8 cellular contexts compared by ENCODE assay signal in the genomic region with DNA sequence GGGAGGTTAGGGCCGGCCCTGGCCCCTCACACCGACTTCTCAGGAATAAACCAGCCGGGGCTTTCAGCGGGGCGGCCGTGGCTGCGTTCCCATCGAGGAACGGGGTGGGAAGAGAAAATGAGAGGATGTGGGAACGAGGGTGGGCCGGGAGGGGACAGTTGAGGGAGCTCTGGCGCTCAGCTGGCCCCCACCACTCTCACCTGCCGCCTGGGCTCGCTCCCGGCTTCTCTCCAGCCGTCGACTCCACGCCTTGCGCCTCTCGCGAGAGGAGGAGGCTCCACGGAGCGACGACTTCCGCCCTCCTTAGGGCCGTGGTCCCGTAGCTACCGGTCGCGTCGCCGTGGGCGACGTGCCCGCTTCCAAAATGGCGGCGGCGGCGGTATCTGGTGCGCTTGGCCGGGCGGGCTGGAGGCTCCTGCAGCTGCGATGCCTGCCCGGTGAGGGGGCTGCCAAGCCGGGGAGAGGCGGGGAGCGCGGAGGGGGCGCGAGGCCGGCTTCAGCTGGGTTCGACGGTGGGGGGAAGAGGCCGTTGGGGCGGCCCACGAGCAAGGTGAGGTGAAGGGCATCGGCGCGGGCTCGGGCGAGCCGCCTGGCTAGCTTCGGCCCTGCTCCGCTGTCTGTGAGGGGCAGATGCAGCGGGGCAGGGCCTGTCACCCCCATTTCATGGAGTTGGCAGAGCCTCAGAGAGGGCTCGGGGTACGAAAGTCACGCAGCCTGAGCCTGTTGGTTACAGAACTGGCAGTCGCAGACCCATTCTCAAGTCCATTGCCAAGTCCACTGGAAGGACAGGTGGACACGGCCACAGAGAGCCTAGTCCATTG. TPM values are rescaled to one million over a fixed set of nuclear protein-coding genes. Genes with fewer than 3 reads are reported as not detected.
DNase-seq lines count a peak whose midpoint lies in the region; ATAC-seq and TF ChIP-seq lines count a peak whose summit lies in the region.

CIAPIN1 (minus strand) TSS at position 244 of the 821 bp plus-strand sequence. CDS start 6,457 bp downstream, outside the sequence.
COQ9 (plus strand) TSS at position 338 of the 821 bp plus-strand sequence; CDS start at position 365, 27 bp downstream.

- intact Hi-C loops in PC-3 (cut with micrococcal nuclease): no loop called here

- peak within 1 kb of the TSS; percentile 80 for H2AFZ ChIP-seq in PC-3 (ENCODE audit: low read length)

- H3K27me3 ChIP-seq in PC-3 (ENCODE audit: low read length): no peaks in the 10 kb centered on the region
- no peaks in the 10 kb centered on the region for H3K27me3 ChIP-seq in mucosa of rectum (ENCODE audit: control insufficient read depth in 2 of 2, insufficient read depth in 2 of 2, low read length in 2 of 2)

- peaks cover 4% of the 10 kb centered on the region for H3K36me3 ChIP-seq in PC-3 (ENCODE audit: low read depth, low read length)
- peaks cover 11 to 16% of the 10 kb centered on the region in 2 donors for H3K36me3 ChIP-seq in mucosa of rectum (ENCODE audit: control insufficient read depth in 2 of 2, insufficient read depth in 2 of 2, low read length in 2 of 2)

- no peaks in the 10 kb centered on the region for H3F3A ChIP-seq in PC-3 (ENCODE audit: low read length, unreplicated experiment)

- H3K4me3 ChIP-seq in PC-3 (ENCODE audit: low read length) (peak within 1 kb of the TSS; percentile 98), epithelial cell of proximal tubule (ENCODE audit: low read depth, low read length) (peak within 1 kb of the TSS; percentile 99), mucosa of rectum (ENCODE audit: low read length in 2 of 2) (peak within 1 kb of the TSS; percentile 67 to 99)

- TF ChIP-seq RAD21 in Ishikawa (IDR thresholded peaks at IDR 0.05; ENCODE audit: low read depth): no peak

- H3K9ac ChIP-seq in PC-3 (ENCODE audit: low read length) (peak within 1 kb of the TSS; percentile 96), mucosa of rectum (ENCODE audit: low read depth in 1 of 2, low read length in 2 of 2) (peak within 1 kb of the TSS; percentile 81 to 95)

- POLR2A ChIA-PET in PC-3 (lab: Charles Lee; ENCODE audit: unreplicated experiment): interaction anchor here (1.0 kb wide), 1 partner anchor 14 kb away, joined by 3 read pairs; no protein-coding TSS in a partner anchor

- H3K4me1 ChIP-seq in PC-3 (ENCODE audit: insufficient read depth, low read length): peaks cover 12% of the 10 kb centered on the region
- H3K4me1 ChIP-seq in mucosa of rectum (ENCODE audit: control insufficient read depth in 2 of 2, insufficient read depth in 2 of 2, low read length in 2 of 2): peaks cover 11 to 14% of the 10 kb centered on the region in 2 donors

- CTCF ChIA-PET in PC-3 (lab: Charles Lee): interaction anchor here (0.5 to 1.1 kb wide), 2 partner anchors 25 to 73 kb away, joined by 4 to 17 read pairs; no protein-coding TSS in a partner anchor

- H3K27ac ChIP-seq in PC-3 (ENCODE audit: low read length): peak within 1 kb of the TSS; percentile 55
- H3K27ac ChIP-seq in mucosa of rectum (ENCODE audit: low read depth in 2 of 2, low read length in 2 of 2): peak within 1 kb of the TSS; percentile 86 to 89

- peak within 1 kb of the TSS; percentile 99 for H3K4me2 ChIP-seq in PC-3 (ENCODE audit: low read length)

- TSS peak; percentile 46 for BruUV-seq in PC-3 (replicated peaks; lab: Mats Ljungman, UMichigan)

- TF ChIP-seq EP300 in Ishikawa (IDR thresholded peaks at IDR 0.05; ENCODE audit: borderline replicate concordance): 0 out of 2 replicates have a peak, but pooled peaks have one; percentile 7

- TF ChIP-seq CTCF in PC-3 (conservative IDR thresholded peaks at IDR 0.05; ENCODE audit: low read depth, low read length) (no peak), epithelial cell of proximal tubule (conservative IDR thresholded peaks at IDR 0.05; ENCODE audit: low read depth, low read length) (no peak)

- peaks cover 70% of the 10 kb centered on the region for H3K79me2 ChIP-seq in PC-3 (ENCODE audit: low read length)

- H4K20me1 ChIP-seq in PC-3 (ENCODE audit: low read length): no peaks in the 10 kb centered on the region

- H3K9me3 ChIP-seq in PC-3 (ENCODE audit: low read length) (no peaks in the 10 kb centered on the region), mucosa of rectum (ENCODE audit: control insufficient read depth in 2 of 2, low read length in 2 of 2) (no peaks in the 10 kb centered on the region)

- ATAC-seq in GM21576 (IDR thresholded peaks at IDR 0.05; ENCODE audit: unreplicated experiment) (peak; percentile 95), PC-3 (peak; percentile 99)

- no peaks in the 10 kb centered on the region for H3K9me2 ChIP-seq in PC-3 (replicated peaks; ENCODE audit: low read length)

- DNase-seq in DMS153 (lab: John Stamatoyannopoulos, UW): peak; percentile 84
- DNase-seq in PC-3: peak; percentile 91
- peak; percentile 90 for DNase-seq in activated T-cell treated with anti-CD3 and anti-CD28 coated beads for 48 hours (ENCODE audit: low read depth)
- no peak for DNase-seq in epithelial cell of proximal tubule (ENCODE audit: low read depth)
- peak; percentile 77 to 86 for DNase-seq in stimulated activated CD8-positive, alpha-beta memory T cell treated with anti-CD3 and anti-CD28 coated beads, Interleukin-4, amount 100 ng/mL, for 4 hours (ENCODE audit: low read depth in 2 of 2, low spot score in 1 of 2)

TF ChIP-seq in Ishikawa, 13 proteins besides CTCF, POLR2A, EP300 and RAD21:
- TF ChIP-seq, protein P1, sequence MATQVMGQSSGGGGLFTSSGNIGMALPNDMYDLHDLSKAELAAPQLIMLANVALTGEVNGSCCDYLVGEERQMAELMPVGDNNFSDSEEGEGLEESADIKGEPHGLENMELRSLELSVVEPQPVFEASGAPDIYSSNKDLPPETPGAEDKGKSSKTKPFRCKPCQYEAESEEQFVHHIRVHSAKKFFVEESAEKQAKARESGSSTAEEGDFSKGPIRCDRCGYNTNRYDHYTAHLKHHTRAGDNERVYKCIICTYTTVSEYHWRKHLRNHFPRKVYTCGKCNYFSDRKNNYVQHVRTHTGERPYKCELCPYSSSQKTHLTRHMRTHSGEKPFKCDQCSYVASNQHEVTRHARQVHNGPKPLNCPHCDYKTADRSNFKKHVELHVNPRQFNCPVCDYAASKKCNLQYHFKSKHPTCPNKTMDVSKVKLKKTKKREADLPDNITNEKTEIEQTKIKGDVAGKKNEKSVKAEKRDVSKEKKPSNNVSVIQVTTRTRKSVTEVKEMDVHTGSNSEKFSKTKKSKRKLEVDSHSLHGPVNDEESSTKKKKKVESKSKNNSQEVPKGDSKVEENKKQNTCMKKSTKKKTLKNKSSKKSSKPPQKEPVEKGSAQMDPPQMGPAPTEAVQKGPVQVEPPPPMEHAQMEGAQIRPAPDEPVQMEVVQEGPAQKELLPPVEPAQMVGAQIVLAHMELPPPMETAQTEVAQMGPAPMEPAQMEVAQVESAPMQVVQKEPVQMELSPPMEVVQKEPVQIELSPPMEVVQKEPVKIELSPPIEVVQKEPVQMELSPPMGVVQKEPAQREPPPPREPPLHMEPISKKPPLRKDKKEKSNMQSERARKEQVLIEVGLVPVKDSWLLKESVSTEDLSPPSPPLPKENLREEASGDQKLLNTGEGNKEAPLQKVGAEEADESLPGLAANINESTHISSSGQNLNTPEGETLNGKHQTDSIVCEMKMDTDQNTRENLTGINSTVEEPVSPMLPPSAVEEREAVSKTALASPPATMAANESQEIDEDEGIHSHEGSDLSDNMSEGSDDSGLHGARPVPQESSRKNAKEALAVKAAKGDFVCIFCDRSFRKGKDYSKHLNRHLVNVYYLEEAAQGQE (IDR thresholded peaks at IDR 0.05; ENCODE audit: low read depth): 0 out of 2 replicates have a peak, but pooled peaks have one; percentile 38
- peak; percentile 64 for TF ChIP-seq EGR1 (IDR thresholded peaks at IDR 0.05)
- TF ChIP-seq USF1 (IDR thresholded peaks at IDR 0.05): no peak
- peak; percentile 72 for TF ChIP-seq CREB1 (IDR thresholded peaks at IDR 0.05; ENCODE audit: low read depth)
- TF ChIP-seq TCF12 (IDR thresholded peaks at IDR 0.05; ENCODE audit: low read depth): peak; percentile 80
- TF ChIP-seq TEAD4 (IDR thresholded peaks at IDR 0.05): no peak
- TF ChIP-seq TAF1 (IDR thresholded peaks at IDR 0.05; ENCODE audit: low read depth): peak; percentile 100
- peak; percentile 99 for TF ChIP-seq YY1 (IDR thresholded peaks at IDR 0.05; ENCODE audit: low read depth)
- TF ChIP-seq, protein P2, sequence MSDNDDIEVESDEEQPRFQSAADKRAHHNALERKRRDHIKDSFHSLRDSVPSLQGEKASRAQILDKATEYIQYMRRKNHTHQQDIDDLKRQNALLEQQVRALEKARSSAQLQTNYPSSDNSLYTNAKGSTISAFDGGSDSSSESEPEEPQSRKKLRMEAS (IDR thresholded peaks at IDR 0.05): peak; percentile 93
- TF ChIP-seq FOXM1 (IDR thresholded peaks at IDR 0.05; ENCODE audit: borderline replicate concordance, low read depth): no peak
- peak; percentile 46; the same call in 1 of the 2 replicates for TF ChIP-seq NFIC (IDR thresholded peaks at IDR 0.05)

RNA-seq across cellular contexts. Expression of gene CIAPIN1, which starts in this region (rescaled TPM):
- 35.6 and 48.6 TPM in 2 replicates for total RNA-seq in PC-3 (2014; rRNA removed)
- total RNA-seq in epithelial cell of proximal tubule: 69.1 and 75.6 TPM in 2 replicates

RNA-seq across cellular contexts. Expression of gene COQ9, which starts in this region (rescaled TPM):
- total RNA-seq in PC-3 (2014; rRNA removed) (67.0 and 67.4 TPM in 2 replicates), epithelial cell of proximal tubule (40.0 and 45.4 TPM in 2 replicates)
